8 cellular contexts compared by ENCODE assay signal in genomic region chr5:113294341-113295110, GRCh38.
DNase-seq lines count a peak whose midpoint lies in the region; ATAC-seq and TF ChIP-seq lines count a peak whose summit lies in the region.

No MANE protein-coding gene starts in this region.

- in situ Hi-C loops in GM18951 (cut with MboI; ENCODE audit: low sequenced_read_pairs, unreplicated experiment), result no loop called here

- peak overlapping the region; percentile 66 to 67 for H3K27ac ChIP-seq in mucosa of rectum (ENCODE audit: low read depth in 2 of 2, low read length in 2 of 2)

- peak; percentile 87 for DNase-seq in AG08395 (ENCODE audit: low spot score)
- DNase-seq in NOMO-1 treated with DMSO at 0.1 percent for 48 hours (lab: John Stamatoyannopoulos, UW; ENCODE audit: unreplicated experiment), result peak; percentile 43
- DNase-seq in activated T-cell treated with anti-CD3 and anti-CD28 coated beads for 48 hours (ENCODE audit: low read depth), result peak; percentile 64
- peak; percentile 17 to 18 for DNase-seq in erythroblast (lab: John Stamatoyannopoulos, UW)
- peak; percentile 70 for DNase-seq in stimulated activated CD8-positive, alpha-beta memory T cell treated with anti-CD3 and anti-CD28 coated beads, Interleukin-4, amount 100 ng/mL, for 24 hours (ENCODE audit: low read depth)

- peak; percentile 96 for ATAC-seq in HG03139 (IDR thresholded peaks at IDR 0.05; ENCODE audit: unreplicated experiment)

- peak overlapping the region; percentile 56 to 60 for H3K9ac ChIP-seq in mucosa of rectum (ENCODE audit: low read depth in 1 of 2, low read length in 2 of 2)

- H3K36me3 ChIP-seq in mucosa of rectum (ENCODE audit: control insufficient read depth in 2 of 2, insufficient read depth in 2 of 2, low read length in 2 of 2), result no peaks in the 10 kb centered on the region

- peaks cover 3 to 8% of the 10 kb centered on the region in 2 donors for H3K27me3 ChIP-seq in mucosa of rectum (ENCODE audit: control insufficient read depth in 2 of 2, insufficient read depth in 2 of 2, low read length in 2 of 2)

- peaks cover 0 to 4% of the 10 kb centered on the region in 2 donors for H3K4me1 ChIP-seq in mucosa of rectum (ENCODE audit: control insufficient read depth in 2 of 2, insufficient read depth in 2 of 2, low read length in 2 of 2)

- peak; percentile 72 for TF ChIP-seq POLR2A in GM18951 (IDR thresholded peaks at IDR 0.05; ENCODE audit: extremely low read depth, insufficient read depth, insufficient read length)
- TF ChIP-seq POLR2A in erythroblast (IDR thresholded peaks at IDR 0.05; ENCODE audit: low read length), result no peak

- H3K9me3 ChIP-seq in mucosa of rectum (ENCODE audit: control insufficient read depth in 2 of 2, low read length in 2 of 2), result no peaks in the 10 kb centered on the region

- H3K4me3 ChIP-seq in mucosa of rectum (ENCODE audit: low read length in 2 of 2), result peak overlapping the region; percentile 66 to 86

Comparison
In these comparisons a context has a peak if more than half of its experiments do, and no peak if none do; other contexts are left out.
1. Peak in every context shown above with its lines: DNase-seq, ATAC-seq, H3K4me3 ChIP-seq and H3K27ac ChIP-seq.
2. DNase-seq: peak in every context shown above with its lines; median percentile 87 in AG08395; 70 in stimulated activated CD8-positive, alpha-beta memory T cell treated with anti-CD3 and anti-CD28 coated beads, Interleukin-4, amount 100 ng/mL, for 24 hours; 64 in activated T-cell treated with anti-CD3 and anti-CD28 coated beads for 48 hours; 43 in NOMO-1 treated with DMSO at 0.1 percent for 48 hours; 18 in erythroblast.